7 cellular contexts compared by ENCODE assay signal in the genomic region with DNA sequence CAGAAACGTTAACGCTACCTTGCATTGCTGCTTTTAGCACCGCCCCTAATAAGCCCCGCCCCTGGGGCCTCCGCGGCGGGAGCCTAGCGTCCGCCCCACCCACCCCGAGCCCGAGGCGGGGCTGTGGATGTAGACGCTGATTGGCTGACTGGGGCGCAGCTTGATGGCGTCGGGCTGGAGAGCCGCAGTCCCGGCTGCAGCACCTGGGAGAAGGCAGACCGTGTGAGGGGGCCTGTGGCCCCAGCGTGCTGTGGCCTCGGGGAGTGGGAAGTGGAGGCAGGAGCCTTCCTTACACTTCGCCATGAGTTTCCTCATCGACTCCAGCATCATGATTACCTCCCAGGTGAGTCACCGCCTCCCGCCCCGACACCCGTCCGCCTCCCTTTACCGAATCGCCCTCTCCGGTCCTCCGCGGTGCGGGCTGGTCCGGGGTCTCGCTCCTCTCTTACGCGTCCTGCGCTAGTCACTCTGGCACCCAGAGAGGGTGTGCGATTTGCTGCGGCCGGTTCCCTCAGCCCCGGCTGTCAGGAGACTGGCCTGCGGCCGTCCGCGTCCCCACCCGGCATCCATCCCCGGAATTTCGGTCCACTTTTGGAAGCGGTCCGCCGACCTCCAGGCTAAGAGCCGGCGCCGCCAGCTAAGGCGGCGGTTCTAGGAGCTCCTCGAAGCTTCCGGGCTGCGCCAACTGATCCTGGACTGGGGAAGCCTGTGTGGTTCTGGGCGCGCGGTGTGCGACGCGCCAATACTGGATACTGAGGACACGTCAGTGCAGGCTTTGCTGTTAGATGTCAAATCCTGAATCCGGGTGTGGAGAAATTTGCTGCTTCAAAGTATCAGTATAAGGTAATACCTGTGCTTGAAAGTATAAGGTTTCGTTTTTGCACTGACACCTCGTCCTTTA. TPM values are rescaled to one million over a fixed set of nuclear protein-coding genes. Genes with fewer than 3 reads are reported as not detected.
A peak's percentile ranks its signal among the peaks of the same experiment; 100 is the strongest.
DNase-seq lines count a peak whose midpoint lies in the region; ATAC-seq and TF ChIP-seq lines count a peak whose summit lies in the region.
"Not testable (repeated sequence)": the region's sequence is repeated elsewhere in the genome, so short reads cannot be mapped to it uniquely, and the experiment has no call there.

A gene (plus strand): TSS at position 156 of the 901 bp plus-strand sequence. CDS start 146 bp downstream, at position 302.

- peak within 1 kb of the TSS; percentile 94 for H2AFZ ChIP-seq in hepatocyte

- not testable (repeated sequence) for H4K20me1 ChIP-seq in hepatocyte (ENCODE audit: insufficient read depth, poor library complexity, severe bottlenecking)

- H3K9me2 ChIP-seq in hepatocyte (replicated peaks; ENCODE audit: insufficient read depth): not testable (repeated sequence)

- H3K4me1 ChIP-seq in hepatocyte (ENCODE audit: insufficient read depth): not testable (repeated sequence)

- under 1% methylated on average over 46 of the region's 71 CpGs for WGBS in hepatocyte (ENCODE audit: low lambda C conversion rate, missing lambda C conversion rate)

- peak; percentile 93 for ATAC-seq in GM18502 (IDR thresholded peaks at IDR 0.05; ENCODE audit: poor library complexity, unreplicated experiment)
- ATAC-seq in HG02970 (IDR thresholded peaks at IDR 0.05; ENCODE audit: low FRiP score, unreplicated experiment): peak; percentile 90

- H3K36me3 ChIP-seq in hepatocyte (replicated peaks; ENCODE audit: insufficient read depth, low read depth): not testable (repeated sequence)

- H3K9me3 ChIP-seq in hepatocyte (ENCODE audit: low read depth): not testable (repeated sequence)

- peak within 1 kb of the TSS; percentile 97 for H3K27ac ChIP-seq in hepatocyte

- in situ Hi-C loops in astrocyte of the cerebellum (cut with HindIII; ENCODE audit: low sequenced_read_pairs): not testable (repeated sequence)

- H3K4me3 ChIP-seq in astrocyte of the cerebellum (ENCODE audit: low read depth, low read length) (peak within 1 kb of the TSS; percentile 67), hepatocyte (peak within 1 kb of the TSS; percentile 92)

- H3K27me3 ChIP-seq in hepatocyte: not testable (repeated sequence)

- TF ChIP-seq CTCF in astrocyte of the cerebellum (IDR thresholded peaks at IDR 0.05; ENCODE audit: low read depth, low read length, missing control alignments); hepatocyte (IDR thresholded peaks at IDR 0.05; ENCODE audit: poor library complexity): not testable (repeated sequence)

- H3K79me2 ChIP-seq in hepatocyte: peaks cover 22% of the 10 kb centered on the region

- H3K4me2 ChIP-seq in hepatocyte: peak within 1 kb of the TSS; percentile 81

- peak; percentile 61 to 82 for DNase-seq in NCI-H1930 (lab: John Stamatoyannopoulos, UW)
- DNase-seq in T-helper 22 cell (ENCODE audit: low read depth): peak; percentile 87
- peak; percentile 70 for DNase-seq in astrocyte of the cerebellum (ENCODE audit: low read depth)
- peak; percentile 96 for DNase-seq in hepatocyte (ENCODE audit: low spot score)
- peak; percentile 81 for DNase-seq in renal cortical epithelial cell (ENCODE audit: low read depth)

RNA-seq across cellular contexts. Expression of the gene that starts here (rescaled TPM):
- total RNA-seq in hepatocyte (35.9 and 39.7 TPM in 2 replicates), renal cortical epithelial cell (44.6 and 54.2 TPM in 2 replicates)
- 29.5 and 31.9 TPM in 2 replicates for polyA plus RNA-seq in hepatocyte

Comparison
In these comparisons a context has a peak if more than half of its experiments do, and no peak if none do; other contexts are left out.
1. Peak in every context shown above with its lines: DNase-seq, ATAC-seq, H3K4me3 ChIP-seq and H3K27ac ChIP-seq.